11 cellular contexts compared by ENCODE assay signal in genomic region chr17:55341432-55341831, GRCh38.
DNase-seq lines count a peak whose midpoint lies in the region; ATAC-seq and TF ChIP-seq lines count a peak whose summit lies in the region.
"Had no signal": no experiment of that assay in that cellular context is flagged by ENCODE, and none has a peak within 500 bp of the region (broad histone marks: within the 10 kb centered on the region; RNA-seq: fewer than 3 reads in every experiment).

No MANE protein-coding gene starts in this region.

- ATAC-seq in GM19035 (IDR thresholded peaks at IDR 0.05; ENCODE audit: unreplicated experiment) (peak; percentile 53), HG02763 (IDR thresholded peaks at IDR 0.05; ENCODE audit: unreplicated experiment) (no peak)
- ATAC-seq: CD8-positive, alpha-beta T cell; HepG2 had no signal

- TF ChIP-seq CTCF in GM12865 (IDR thresholded peaks at IDR 0.05; ENCODE audit: insufficient read depth, low read depth, low read length, missing control alignments) (no peak), fibroblast of the aortic adventitia (IDR thresholded peaks at IDR 0.05; ENCODE audit: insufficient read depth, low read length) (no peak), GM10266 (IDR thresholded peaks at IDR 0.05; ENCODE audit: control insufficient read depth, insufficient read depth, low read depth, missing control alignments) (no peak)

- peak; percentile 66 for DNase-seq in GM12865 (ENCODE audit: low read depth)
- peak; percentile 18 for DNase-seq in HK-2 (ENCODE audit: unreplicated experiment)
- peak; percentile 42 for DNase-seq in fibroblast of the aortic adventitia (ENCODE audit: low read depth)
- no peak for DNase-seq in GM10266 (ENCODE audit: extremely low spot score)
- DNase-seq in GOT3 (lab: John Stamatoyannopoulos, UW) = no peak
- DNase-seq: CD8-positive, alpha-beta T cell; NCI-H1694; pancreas had no signal

- H3K4me3 ChIP-seq in GM12865 (ENCODE audit: low read depth, low read length) (no peak overlapping the region), fibroblast of the aortic adventitia (ENCODE audit: low read depth, low read length) (no peak overlapping the region)
- H3K4me3 ChIP-seq: pancreas had no signal

Comparison
In these comparisons a context has a peak if more than half of its experiments do, and no peak if none do; other contexts are left out.
1. DNase-seq: peak in GM12865 (single experiment), HK-2 (single experiment) and fibroblast of the aortic adventitia (single experiment); none in GM10266 (single experiment) and GOT3 (single experiment).